In genomic region chr12:56237552-56237951, GRCh38 we compare ENCODE assay signal across 18 cellular contexts. TPM values are rescaled to one million over a fixed set of nuclear protein-coding genes. Genes with fewer than 3 reads are reported as not detected.
DNase-seq lines count a peak whose midpoint lies in the region; ATAC-seq, FAIRE-seq and TF ChIP-seq lines count a peak whose summit lies in the region.
"Had no signal": no experiment of that assay in that cellular context is flagged by ENCODE, and none has a peak within 500 bp of the region (broad histone marks: within the 10 kb centered on the region; RNA-seq: fewer than 3 reads in every experiment).

No MANE protein-coding gene starts in this region.

- peaks cover 8 to 24% of the 10 kb centered on the region in 2 experiments for H3K36me3 ChIP-seq in HepG2 (replicated peaks in 1 of 2; ENCODE audit: control insufficient read depth in 1 of 2, insufficient read depth in 2 of 2, low read length in 2 of 2)
- H3K36me3 ChIP-seq in right lobe of liver = peaks cover 0 to 17% (median 5%) of the 10 kb centered on the region in 4 donors
- H3K36me3 ChIP-seq in aorta (ENCODE audit: control insufficient read depth in 1 of 2, insufficient read depth in 2 of 2, low read length in 1 of 2) = peaks cover 0 to 5% of the 10 kb centered on the region in 2 donors

- no peak for FAIRE-seq in HepG2 (lab: Jason Lieb, UNC)

- TF ChIP-seq EP300 in HepG2 (IDR thresholded peaks at IDR 0.05; ENCODE audit: low read depth in 2 of 2, low read length in 2 of 2) = no peak
- TF ChIP-seq EP300 in HepG2 (CRISPR knock-in tag; IDR thresholded peaks at IDR 0.05; ENCODE audit: borderline replicate concordance) = no peak

- H3K4me3 ChIP-seq in HepG2 (replicated peaks in 1 of 3; ENCODE audit: insufficient read depth in 1 of 3, low read depth in 2 of 3, low read length in 3 of 3) = no peak overlapping the region
- no peak overlapping the region for H3K4me3 ChIP-seq in right lobe of liver
- H3K4me3 ChIP-seq in aorta (ENCODE audit: low read length in 2 of 2) = no peak overlapping the region

- no peaks in the 10 kb centered on the region for H4K20me1 ChIP-seq in HepG2 (ENCODE audit: insufficient read depth, low read length)

- 98% methylated on average over 9 of the region's 11 CpGs for WGBS in HepG2 (ENCODE audit: low lambda C conversion rate)
- 41% methylated on average over 3 of the region's 11 CpGs for WGBS in right lobe of liver (ENCODE audit: insufficient coverage, low coverage, low lambda C conversion rate, missing lambda C conversion rate)
- 65 to 78% methylated on average over 11 of the region's 11 CpGs for WGBS in aorta, 2 donors

- H3K9me3 ChIP-seq in HepG2 (ENCODE audit: low read length) (no peaks in the 10 kb centered on the region), right lobe of liver (no peaks in the 10 kb centered on the region), aorta (ENCODE audit: control insufficient read depth, low read length) (no peaks in the 10 kb centered on the region)
- H3K9me3 ChIP-seq: BE2C had no signal

- H3K79me2 ChIP-seq in HepG2 (ENCODE audit: insufficient read depth, low read length) = peaks cover 2% of the 10 kb centered on the region

- TF ChIP-seq RAD21 in HepG2 (CRISPR knock-in tag; IDR thresholded peaks at IDR 0.05) = no peak

- no peak overlapping the region for H3K27ac ChIP-seq in HepG2 (ENCODE audit: extremely low read length, insufficient read depth, low read length)
- no peak overlapping the region for H3K27ac ChIP-seq in right lobe of liver
- no peak overlapping the region for H3K27ac ChIP-seq in aorta (ENCODE audit: low read depth in 1 of 2, low read length in 2 of 2)

- no peak overlapping the region for H3K9ac ChIP-seq in HepG2 (ENCODE audit: insufficient read depth, low read depth, low read length)

- H3K4me2 ChIP-seq in HepG2 (ENCODE audit: low read depth, low read length) = no peak overlapping the region

- H3K27me3 ChIP-seq in HepG2 (ENCODE audit: control insufficient read depth in 1 of 2, insufficient read depth in 2 of 2, low read length in 2 of 2) = no peaks in the 10 kb centered on the region
- H3K27me3 ChIP-seq in right lobe of liver = no peaks in the 10 kb centered on the region
- H3K27me3 ChIP-seq in aorta (ENCODE audit: control insufficient read depth in 1 of 2, insufficient read depth in 2 of 2, low read length in 1 of 2) = no peaks in the 10 kb centered on the region
- H3K27me3 ChIP-seq: BE2C had no signal

- TF ChIP-seq POLR2A in HepG2 (IDR thresholded peaks at IDR 0.05; ENCODE audit: insufficient read depth in 1 of 2, low read depth in 2 of 2, low read length in 2 of 2) (no peak), right lobe of liver (IDR thresholded peaks at IDR 0.05) (no peak)

- intact Hi-C loops in HepG2 (cut with micrococcal nuclease; ENCODE audit: unreplicated experiment) = no loop called here
- intact Hi-C loops in right lobe of liver (cut with DNase I) = no loop called here
- intact Hi-C loops in aorta (cut with DNase I) = no loop called here

- BruUV-seq in HepG2 (replicated peaks; lab: Mats Ljungman, UMichigan) = no TSS peak

- ATAC-seq in HepG2 = no peak; the same call in 2 of the 3 replicates
- ATAC-seq in right lobe of liver = no peak
- ATAC-seq in aorta (ENCODE audit: low FRiP score) = no peak

- no peak for TF ChIP-seq CTCF in HepG2 (CRISPR knock-in tag; IDR thresholded peaks at IDR 0.05)
- TF ChIP-seq CTCF in right lobe of liver (IDR thresholded peaks at IDR 0.05) = no peak

- H2AFZ ChIP-seq in HepG2 (ENCODE audit: low read length) = no peak overlapping the region

- POLR2A ChIA-PET in HepG2 (lab: Yijun Ruan, JAX) = no interaction called here

- CTCF ChIA-PET in HepG2 (lab: Yijun Ruan, JAX; ENCODE audit: low intra/inter-chr PET ratio, low total read pairs) = no interaction called here

- DNase-seq in HepG2 (ENCODE audit: low spot score) (no peak), right lobe of liver (no peak), left kidney (ENCODE audit: low read depth, low spot score) (peak; percentile 55), aorta (no peak), SKM-1 treated with dmso at 0.1 percent for 144 hours (lab: John Stamatoyannopoulos, UW; ENCODE audit: unreplicated experiment) (no peak)
- DNase-seq in NK-92 treated with Interleukin-12 subunit alpha and Interleukin-12 subunit beta, amount 100 ng/mL, for 24 hours (lab: John Stamatoyannopoulos, UW) = no peak
- DNase-seq: 8988T; BE2C; CD4-positive, alpha-beta T cell; DMS53; Kasumi-1; NCI-H1105 treated with DMSO at 0.1 percent for 48 hours; NCI-H187; NCI-H226; NCI-H526; SIG-M5 had no signal

- in situ Hi-C loops in HepG2 (cut with HindIII; ENCODE audit: extremely low pct_ligation_motif_present, low pct_unique_long_range_greater_than_20kb) = no loop called here

- peaks cover 12% of the 10 kb centered on the region for H3K4me1 ChIP-seq in HepG2 (ENCODE audit: insufficient read depth, low read length)
- H3K4me1 ChIP-seq in right lobe of liver = peaks cover 0 to 5% (median 0%) of the 10 kb centered on the region in 4 donors
- H3K4me1 ChIP-seq in aorta (ENCODE audit: control insufficient read depth in 1 of 2, insufficient read depth in 2 of 2, low read length in 2 of 2) = no peaks in the 10 kb centered on the region
- H3K4me1 ChIP-seq: BE2C had no signal

RNA-seq across cellular contexts. Expression of gene SLC39A5, which starts 7.7 kb away (rescaled TPM):
- total RNA-seq in HepG2 (2016; rRNA removed; fragmentation: Illumina TruSeq; extraction: Trizol) (39.7 and 101 TPM in 2 replicates), right lobe of liver (100 to 1,000 TPM in 3 of 6 experiments, 10 to 100 TPM in 3; 39.7 to 209 (median 110) TPM), aorta (not detected)
- 32.8 and 38.8 TPM in 2 replicates for total RNA-seq in HepG2 (2016; cell fraction: cytosol; rRNA removed; fragmentation: Illumina TruSeq; extraction: Trizol; ENCODE audit: low read depth)
- total RNA-seq in HepG2 (2016; cell fraction: insoluble cytoplasmic fraction; rRNA removed; fragmentation: Illumina TruSeq; extraction: Trizol) = 36.4 and 95.0 TPM in 2 replicates
- total RNA-seq in HepG2 (2016; cell fraction: membrane; rRNA removed; fragmentation: Illumina TruSeq; extraction: Trizol) = 38.5 and 51.4 TPM in 2 replicates
- total RNA-seq in HepG2 (2016; cell fraction: nucleus; rRNA removed; fragmentation: Illumina TruSeq; extraction: Trizol) = 91.1 and 122 TPM in 2 replicates
- polyA plus RNA-seq in HepG2 (2011; rRNA removed) (59.7 and 80.6 TPM in 2 replicates), aorta (10 to 100 TPM in 1 of 2 donors, 1 to 10 TPM in 1; 1.1 to 21.4 TPM)
- polyA plus RNA-seq in HepG2 (2011; cell fraction: cytosol; rRNA removed) = 50.4 and 79.1 TPM in 2 replicates
- 344 and 397 TPM in 2 replicates for polyA plus RNA-seq in HepG2 (2011; cell fraction: nucleus; rRNA removed)
- 73.0 and 80.9 TPM in 2 replicates for polyA plus RNA-seq in HepG2 (2012)
- polyA plus RNA-seq in HepG2 (2016; cell fraction: cytosol; fragmentation: Illumina TruSeq; extraction: Trizol; ENCODE audit: low read depth) = 21.5 and 22.3 TPM in 2 replicates
- polyA plus RNA-seq in HepG2 (2016; cell fraction: insoluble cytoplasmic fraction; fragmentation: Illumina TruSeq; extraction: Trizol; ENCODE audit: low read depth) = 28.4 and 31.4 TPM in 2 replicates
- polyA plus RNA-seq in HepG2 (2016; cell fraction: membrane; fragmentation: Illumina TruSeq; extraction: Trizol; ENCODE audit: low read depth) = 29.6 and 33.0 TPM in 2 replicates
- 202 and 204 TPM in 2 replicates for polyA plus RNA-seq in HepG2 (2016; cell fraction: nucleus; fragmentation: Illumina TruSeq; extraction: Trizol; ENCODE audit: insufficient read depth, low read depth)
- polyA minus RNA-seq in HepG2 (2011; rRNA and poly(A)+ RNA removed; ENCODE audit: low replicate concordance) = 75.4 TPM in 1 of 2 replicates, not detected in the other
- 29.5 and 41.4 TPM in 2 replicates for polyA minus RNA-seq in HepG2 (2011; cell fraction: cytosol; rRNA and poly(A)+ RNA removed)
- polyA minus RNA-seq in HepG2 (2011; cell fraction: nucleus; rRNA and poly(A)+ RNA removed) = 30.3 and 40.7 TPM in 2 replicates
- total RNA-seq: H4 had no signal
- polyA plus RNA-seq: IgD-negative memory B cell had no signal

RNA-seq across cellular contexts. Expression of gene NABP2, which starts 13.4 kb away (rescaled TPM):
- total RNA-seq in HepG2 (2016; rRNA removed; fragmentation: Illumina TruSeq; extraction: Trizol) (31.2 and 33.2 TPM in 2 replicates), right lobe of liver (10 to 100 TPM; 10.3 to 24.3 (median 14.8) TPM), aorta (10 to 100 TPM; 18.6 to 19.7 TPM)
- total RNA-seq in HepG2 (2016; cell fraction: cytosol; rRNA removed; fragmentation: Illumina TruSeq; extraction: Trizol; ENCODE audit: low read depth) = 85.1 and 99.3 TPM in 2 replicates
- total RNA-seq in HepG2 (2016; cell fraction: insoluble cytoplasmic fraction; rRNA removed; fragmentation: Illumina TruSeq; extraction: Trizol) = 29.7 and 31.9 TPM in 2 replicates
- total RNA-seq in HepG2 (2016; cell fraction: membrane; rRNA removed; fragmentation: Illumina TruSeq; extraction: Trizol) = 92.8 and 102 TPM in 2 replicates
- 8.5 and 12.0 TPM in 2 replicates for total RNA-seq in HepG2 (2016; cell fraction: nucleus; rRNA removed; fragmentation: Illumina TruSeq; extraction: Trizol)
- polyA plus RNA-seq in HepG2 (2011; rRNA removed) (27.9 and 35.5 TPM in 2 replicates), aorta (10 to 100 TPM; 25.7 to 28.6 TPM)
- 32.7 and 35.7 TPM in 2 replicates for polyA plus RNA-seq in HepG2 (2011; cell fraction: cytosol; rRNA removed)
- polyA plus RNA-seq in HepG2 (2011; cell fraction: nucleus; rRNA removed) = 6.2 and 9.4 TPM in 2 replicates
- 17.5 and 19.8 TPM in 2 replicates for polyA plus RNA-seq in HepG2 (2012)
- 123 and 144 TPM in 2 replicates for polyA plus RNA-seq in HepG2 (2016; cell fraction: cytosol; fragmentation: Illumina TruSeq; extraction: Trizol; ENCODE audit: low read depth)
- polyA plus RNA-seq in HepG2 (2016; cell fraction: insoluble cytoplasmic fraction; fragmentation: Illumina TruSeq; extraction: Trizol; ENCODE audit: low read depth) = 34.0 and 41.8 TPM in 2 replicates
- 103 and 111 TPM in 2 replicates for polyA plus RNA-seq in HepG2 (2016; cell fraction: membrane; fragmentation: Illumina TruSeq; extraction: Trizol; ENCODE audit: low read depth)
- polyA plus RNA-seq in HepG2 (2016; cell fraction: nucleus; fragmentation: Illumina TruSeq; extraction: Trizol; ENCODE audit: insufficient read depth, low read depth) = 23.6 and 24.1 TPM in 2 replicates
- 19.6 and 64.2 TPM in 2 replicates for polyA minus RNA-seq in HepG2 (2011; rRNA and poly(A)+ RNA removed; ENCODE audit: low replicate concordance)
- 9.3 TPM in 2 replicates for polyA minus RNA-seq in HepG2 (2011; cell fraction: cytosol; rRNA and poly(A)+ RNA removed)
- 2.7 and 3.7 TPM in 2 replicates for polyA minus RNA-seq in HepG2 (2011; cell fraction: nucleus; rRNA and poly(A)+ RNA removed)

RNA-seq across cellular contexts. Expression of gene RNF41, which starts 15.8 kb away (rescaled TPM):
- total RNA-seq in HepG2 (2016; rRNA removed; fragmentation: Illumina TruSeq; extraction: Trizol) = 27.1 and 32.9 TPM in 2 replicates
- total RNA-seq in HepG2 (2016; cell fraction: cytosol; rRNA removed; fragmentation: Illumina TruSeq; extraction: Trizol; ENCODE audit: low read depth) = 13.2 and 13.9 TPM in 2 replicates
- total RNA-seq in HepG2 (2016; cell fraction: insoluble cytoplasmic fraction; rRNA removed; fragmentation: Illumina TruSeq; extraction: Trizol) = 26.4 and 30.9 TPM in 2 replicates
- 32.7 and 39.6 TPM in 2 replicates for total RNA-seq in HepG2 (2016; cell fraction: membrane; rRNA removed; fragmentation: Illumina TruSeq; extraction: Trizol)
- 18.2 and 18.7 TPM in 2 replicates for total RNA-seq in HepG2 (2016; cell fraction: nucleus; rRNA removed; fragmentation: Illumina TruSeq; extraction: Trizol)
- polyA plus RNA-seq in HepG2 (2011; rRNA removed) = 39.4 and 46.7 TPM in 2 replicates
- polyA plus RNA-seq in HepG2 (2011; cell fraction: cytosol; rRNA removed) = 37.2 and 48.5 TPM in 2 replicates
- polyA plus RNA-seq in HepG2 (2011; cell fraction: nucleus; rRNA removed) = 33.0 and 35.2 TPM in 2 replicates
- polyA plus RNA-seq in HepG2 (2012) = 16.6 and 19.8 TPM in 2 replicates
- 9.3 and 14.8 TPM in 2 replicates for polyA plus RNA-seq in HepG2 (2016; cell fraction: cytosol; fragmentation: Illumina TruSeq; extraction: Trizol; ENCODE audit: low read depth)
- polyA plus RNA-seq in HepG2 (2016; cell fraction: insoluble cytoplasmic fraction; fragmentation: Illumina TruSeq; extraction: Trizol; ENCODE audit: low read depth) = 23.1 and 24.0 TPM in 2 replicates
- polyA plus RNA-seq in HepG2 (2016; cell fraction: membrane; fragmentation: Illumina TruSeq; extraction: Trizol; ENCODE audit: low read depth) = 22.3 and 25.8 TPM in 2 replicates
- 17.4 and 20.5 TPM in 2 replicates for polyA plus RNA-seq in HepG2 (2016; cell fraction: nucleus; fragmentation: Illumina TruSeq; extraction: Trizol; ENCODE audit: insufficient read depth, low read depth)
- polyA minus RNA-seq in HepG2 (2011; rRNA and poly(A)+ RNA removed; ENCODE audit: low replicate concordance) = 241 and 278 TPM in 2 replicates
- 36.8 and 40.2 TPM in 2 replicates for polyA minus RNA-seq in HepG2 (2011; cell fraction: cytosol; rRNA and poly(A)+ RNA removed)
- 33.3 and 39.0 TPM in 2 replicates for polyA minus RNA-seq in HepG2 (2011; cell fraction: nucleus; rRNA and poly(A)+ RNA removed)
- 10 to 100 TPM; 10.6 to 23.0 (median 12.3) TPM for total RNA-seq in right lobe of liver
- 10 to 100 TPM; 50.9 to 61.4 TPM for total RNA-seq in aorta
- polyA plus RNA-seq in aorta = 10 to 100 TPM; 32.9 to 39.3 TPM

RNA-seq across cellular contexts. Expression of gene ANKRD52, which starts 20.6 kb away (rescaled TPM):
- total RNA-seq in HepG2 (2016; rRNA removed; fragmentation: Illumina TruSeq; extraction: Trizol) = 7.8 and 22.0 TPM in 2 replicates
- total RNA-seq in HepG2 (2016; cell fraction: cytosol; rRNA removed; fragmentation: Illumina TruSeq; extraction: Trizol; ENCODE audit: low read depth) = 1.1 and 2.9 TPM in 2 replicates
- 7.7 and 17.9 TPM in 2 replicates for total RNA-seq in HepG2 (2016; cell fraction: insoluble cytoplasmic fraction; rRNA removed; fragmentation: Illumina TruSeq; extraction: Trizol)
- 4.4 and 5.8 TPM in 2 replicates for total RNA-seq in HepG2 (2016; cell fraction: membrane; rRNA removed; fragmentation: Illumina TruSeq; extraction: Trizol)
- total RNA-seq in HepG2 (2016; cell fraction: nucleus; rRNA removed; fragmentation: Illumina TruSeq; extraction: Trizol) = 11.5 and 15.5 TPM in 2 replicates
- polyA plus RNA-seq in HepG2 (2011; rRNA removed) = 9.2 and 11.2 TPM in 2 replicates
- polyA plus RNA-seq in HepG2 (2011; cell fraction: cytosol; rRNA removed) = 6.2 TPM in 2 replicates
- polyA plus RNA-seq in HepG2 (2011; cell fraction: nucleus; rRNA removed) = 29.6 and 34.0 TPM in 2 replicates
- polyA plus RNA-seq in HepG2 (2012) = 9.0 and 10.3 TPM in 2 replicates
- 0.48 and 0.53 TPM in 2 replicates for polyA plus RNA-seq in HepG2 (2016; cell fraction: cytosol; fragmentation: Illumina TruSeq; extraction: Trizol; ENCODE audit: low read depth)
- polyA plus RNA-seq in HepG2 (2016; cell fraction: insoluble cytoplasmic fraction; fragmentation: Illumina TruSeq; extraction: Trizol; ENCODE audit: low read depth) = 9.4 and 12.7 TPM in 2 replicates
- polyA plus RNA-seq in HepG2 (2016; cell fraction: membrane; fragmentation: Illumina TruSeq; extraction: Trizol; ENCODE audit: low read depth) = 1.5 and 1.6 TPM in 2 replicates
- 25.3 and 28.1 TPM in 2 replicates for polyA plus RNA-seq in HepG2 (2016; cell fraction: nucleus; fragmentation: Illumina TruSeq; extraction: Trizol; ENCODE audit: insufficient read depth, low read depth)
- polyA minus RNA-seq in HepG2 (2011; rRNA and poly(A)+ RNA removed; ENCODE audit: low replicate concordance) = 34.8 and 47.2 TPM in 2 replicates
- polyA minus RNA-seq in HepG2 (2011; cell fraction: cytosol; rRNA and poly(A)+ RNA removed) = 11.2 and 12.0 TPM in 2 replicates
- polyA minus RNA-seq in HepG2 (2011; cell fraction: nucleus; rRNA and poly(A)+ RNA removed) = 11.9 and 12.7 TPM in 2 replicates
- 10 to 100 TPM; 10.6 to 16.1 (median 12.2) TPM for total RNA-seq in right lobe of liver
- 10 to 100 TPM; 30.5 to 37.9 TPM for total RNA-seq in aorta
- polyA plus RNA-seq in aorta = 1 to 10 TPM; 4.4 to 9.3 TPM

RNA-seq across cellular contexts. Expression of gene COQ10A, which starts 29.2 kb away (rescaled TPM):
- total RNA-seq in HepG2 (2016; rRNA removed; fragmentation: Illumina TruSeq; extraction: Trizol) (18.6 and 21.0 TPM in 2 replicates), right lobe of liver (10 to 100 TPM in 3 of 6 experiments, 1 to 10 TPM in 3; 5.5 to 25.1 (median 13.0) TPM), aorta (10 to 100 TPM; 11.1 to 11.2 TPM)
- 10.8 and 11.2 TPM in 2 replicates for total RNA-seq in HepG2 (2016; cell fraction: cytosol; rRNA removed; fragmentation: Illumina TruSeq; extraction: Trizol; ENCODE audit: low read depth)
- 20.5 and 20.7 TPM in 2 replicates for total RNA-seq in HepG2 (2016; cell fraction: insoluble cytoplasmic fraction; rRNA removed; fragmentation: Illumina TruSeq; extraction: Trizol)
- 19.9 and 20.0 TPM in 2 replicates for total RNA-seq in HepG2 (2016; cell fraction: membrane; rRNA removed; fragmentation: Illumina TruSeq; extraction: Trizol)
- total RNA-seq in HepG2 (2016; cell fraction: nucleus; rRNA removed; fragmentation: Illumina TruSeq; extraction: Trizol) = 16.9 and 18.6 TPM in 2 replicates
- polyA plus RNA-seq in HepG2 (2011; rRNA removed) (35.3 and 37.3 TPM in 2 replicates), aorta (10 to 100 TPM; 11.9 to 18.9 TPM)
- 27.3 and 29.7 TPM in 2 replicates for polyA plus RNA-seq in HepG2 (2011; cell fraction: cytosol; rRNA removed)
- 47.9 and 56.5 TPM in 2 replicates for polyA plus RNA-seq in HepG2 (2011; cell fraction: nucleus; rRNA removed)
- polyA plus RNA-seq in HepG2 (2012) = 14.4 TPM in 2 replicates
- polyA plus RNA-seq in HepG2 (2016; cell fraction: cytosol; fragmentation: Illumina TruSeq; extraction: Trizol; ENCODE audit: low read depth) = 11.5 and 12.3 TPM in 2 replicates
- 20.5 and 20.9 TPM in 2 replicates for polyA plus RNA-seq in HepG2 (2016; cell fraction: insoluble cytoplasmic fraction; fragmentation: Illumina TruSeq; extraction: Trizol; ENCODE audit: low read depth)
- polyA plus RNA-seq in HepG2 (2016; cell fraction: membrane; fragmentation: Illumina TruSeq; extraction: Trizol; ENCODE audit: low read depth) = 16.8 and 16.9 TPM in 2 replicates
- polyA plus RNA-seq in HepG2 (2016; cell fraction: nucleus; fragmentation: Illumina TruSeq; extraction: Trizol; ENCODE audit: insufficient read depth, low read depth) = 52.1 and 53.2 TPM in 2 replicates
- 23.4 and 33.2 TPM in 2 replicates for polyA minus RNA-seq in HepG2 (2011; rRNA and poly(A)+ RNA removed; ENCODE audit: low replicate concordance)
- 7.5 and 9.5 TPM in 2 replicates for polyA minus RNA-seq in HepG2 (2011; cell fraction: cytosol; rRNA and poly(A)+ RNA removed)
- 33.2 and 35.2 TPM in 2 replicates for polyA minus RNA-seq in HepG2 (2011; cell fraction: nucleus; rRNA and poly(A)+ RNA removed)

Comparison
In these comparisons a context has a peak if more than half of its experiments do, and no peak if none do; other contexts are left out.
1. RNA of gene SLC39A5, which starts 7.7 kb away (total RNA-seq): 39.7 to 209 TPM in right lobe of liver and 32.8 to 122 TPM in HepG2; not detected in aorta; every median in the first group is over 10 times any median in the second.